1 cellular context compared by ENCODE assay signal in the genomic region with DNA sequence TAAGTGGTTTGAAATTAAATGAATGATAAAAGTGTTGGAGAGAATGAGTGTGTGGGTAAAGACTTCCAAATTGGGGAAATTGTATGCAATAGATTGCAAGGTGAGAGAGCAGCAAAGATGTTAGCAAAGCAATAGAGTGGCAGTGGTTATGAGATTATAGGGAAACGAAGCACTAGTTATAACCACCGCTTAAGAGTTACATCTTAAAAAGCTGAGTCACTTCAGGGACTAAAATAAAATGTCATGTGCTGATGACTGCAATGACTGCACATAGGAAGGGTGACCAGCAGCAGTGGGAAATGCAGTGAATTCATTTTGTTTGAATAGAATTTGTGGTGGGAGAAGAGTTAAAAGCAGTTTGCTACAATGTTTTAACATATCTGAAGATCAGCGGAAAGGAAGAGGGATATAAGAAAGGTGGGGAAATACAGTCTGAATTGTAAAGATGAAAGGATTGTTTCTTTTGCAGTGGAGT.
TF ChIP-seq lines count a peak whose summit lies in the region.

No MANE protein-coding gene starts in this region.

TF ChIP-seq in K562, 482 proteins besides CTCF, POLR2A, EP300 and RAD21 (continued from another document and continues in another):
- TF ChIP-seq, protein P1, sequence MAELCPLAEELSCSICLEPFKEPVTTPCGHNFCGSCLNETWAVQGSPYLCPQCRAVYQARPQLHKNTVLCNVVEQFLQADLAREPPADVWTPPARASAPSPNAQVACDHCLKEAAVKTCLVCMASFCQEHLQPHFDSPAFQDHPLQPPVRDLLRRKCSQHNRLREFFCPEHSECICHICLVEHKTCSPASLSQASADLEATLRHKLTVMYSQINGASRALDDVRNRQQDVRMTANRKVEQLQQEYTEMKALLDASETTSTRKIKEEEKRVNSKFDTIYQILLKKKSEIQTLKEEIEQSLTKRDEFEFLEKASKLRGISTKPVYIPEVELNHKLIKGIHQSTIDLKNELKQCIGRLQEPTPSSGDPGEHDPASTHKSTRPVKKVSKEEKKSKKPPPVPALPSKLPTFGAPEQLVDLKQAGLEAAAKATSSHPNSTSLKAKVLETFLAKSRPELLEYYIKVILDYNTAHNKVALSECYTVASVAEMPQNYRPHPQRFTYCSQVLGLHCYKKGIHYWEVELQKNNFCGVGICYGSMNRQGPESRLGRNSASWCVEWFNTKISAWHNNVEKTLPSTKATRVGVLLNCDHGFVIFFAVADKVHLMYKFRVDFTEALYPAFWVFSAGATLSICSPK (IDR thresholded peaks at IDR 0.05; ENCODE audit: borderline replicate concordance): no peak
- TF ChIP-seq NUFIP1 (IDR thresholded peaks at IDR 0.05; ENCODE audit: partially characterized antibody) (peak; percentile 13), ZNF274 (IDR thresholded peaks at IDR 0.05; ENCODE audit: borderline replicate concordance, low read depth, low read length) (no peak), SLC30A9 (CRISPR knock-in tag; IDR thresholded peaks at IDR 0.05) (no peak), ETS2 (tag; IDR thresholded peaks at IDR 0.05; ENCODE audit: borderline replicate concordance, poor library complexity, severe bottlenecking) (no peak), MIER1 (IDR thresholded peaks at IDR 0.05; ENCODE audit: low read depth) (no peak), ZNF212 (CRISPR knock-in tag; IDR thresholded peaks at IDR 0.05) (no peak), DPF2 (IDR thresholded peaks at IDR 0.05) (peak; percentile 85), RFX7 (CRISPR knock-in tag; IDR thresholded peaks at IDR 0.05) (no peak), SMAD3 (CRISPR knock-in tag; conservative IDR thresholded peaks at IDR 0.05) (0 out of 2 replicates have a peak, but pooled peaks have one; percentile 47), FOXA1 (IDR thresholded peaks at IDR 0.05; ENCODE audit: borderline replicate concordance) (no peak), MEF2A (IDR thresholded peaks at IDR 0.05; ENCODE audit: control insufficient read depth, low read depth, low read length) (peak; percentile 87), POLR3A (IDR thresholded peaks at IDR 0.05; ENCODE audit: borderline replicate concordance, extremely low read depth, insufficient read depth, insufficient read length) (no peak), NONO (IDR thresholded peaks at IDR 0.05; ENCODE audit: low read depth in 2 of 2, low read length in 1 of 2) (no peak), GATAD2A (IDR thresholded peaks at IDR 0.05) (no peak), ARID1B (IDR thresholded peaks at IDR 0.05) (peak; percentile 74), ZNF583 (CRISPR knock-in tag; IDR thresholded peaks at IDR 0.05) (no peak), NCOA2 (IDR thresholded peaks at IDR 0.05; ENCODE audit: partially characterized antibody in 2 of 2) (no peak), CREB1 (IDR thresholded peaks at IDR 0.05) (no peak), CREB1 (CRISPR knock-in tag; IDR thresholded peaks at IDR 0.05) (no peak), ZNF445 (CRISPR knock-in tag; IDR thresholded peaks at IDR 0.05; ENCODE audit: low read depth) (no peak), MYC (IDR thresholded peaks at IDR 0.05; ENCODE audit: low read depth, low read length) (peak; percentile 37; the same call in 1 of the 2 replicates), MYC (CRISPR knock-in tag; IDR thresholded peaks at IDR 0.05; ENCODE audit: borderline replicate concordance, low read depth) (no peak), SNIP1 (IDR thresholded peaks at IDR 0.05; ENCODE audit: low read depth) (no peak), BCOR (IDR thresholded peaks at IDR 0.05) (no peak), ZNF282 (CRISPR knock-in tag; IDR thresholded peaks at IDR 0.05) (no peak), POLR2B (IDR thresholded peaks at IDR 0.05; ENCODE audit: low read depth, partially characterized antibody) (no peak), ZNF121 (CRISPR knock-in tag; conservative IDR thresholded peaks at IDR 0.05) (no peak), TOE1 (IDR thresholded peaks at IDR 0.05; ENCODE audit: borderline replicate concordance) (peak; percentile 74), TOE1 (CRISPR knock-in tag; IDR thresholded peaks at IDR 0.05; ENCODE audit: borderline replicate concordance, low read depth) (no peak), ZC3H4 (CRISPR knock-in tag; IDR thresholded peaks at IDR 0.05; ENCODE audit: borderline replicate concordance) (no peak), CHCHD3 (CRISPR knock-in tag; IDR thresholded peaks at IDR 0.05) (no peak), SMARCA5 (IDR thresholded peaks at IDR 0.05) (no peak), PHF8 (IDR thresholded peaks at IDR 0.05; ENCODE audit: borderline replicate concordance, low read length) (no peak), ZNF3 (CRISPR knock-in tag; IDR thresholded peaks at IDR 0.05) (no peak), PTTG1 (tag; IDR thresholded peaks at IDR 0.05; ENCODE audit: low read depth) (no peak), NFRKB (IDR thresholded peaks at IDR 0.05; ENCODE audit: low read depth) (peak; percentile 80; the same call in 1 of the 2 replicates), MAFG (tag; conservative IDR thresholded peaks at IDR 0.05) (peak; percentile 98), DIDO1 (tag; IDR thresholded peaks at IDR 0.05; ENCODE audit: low read depth) (no peak), ZNF436 (CRISPR knock-in tag; IDR thresholded peaks at IDR 0.05) (no peak), FUS (optimal IDR thresholded peaks at IDR 0.05; ENCODE audit: low read depth, low read length) (no peak)
- TF ChIP-seq, protein P2, sequence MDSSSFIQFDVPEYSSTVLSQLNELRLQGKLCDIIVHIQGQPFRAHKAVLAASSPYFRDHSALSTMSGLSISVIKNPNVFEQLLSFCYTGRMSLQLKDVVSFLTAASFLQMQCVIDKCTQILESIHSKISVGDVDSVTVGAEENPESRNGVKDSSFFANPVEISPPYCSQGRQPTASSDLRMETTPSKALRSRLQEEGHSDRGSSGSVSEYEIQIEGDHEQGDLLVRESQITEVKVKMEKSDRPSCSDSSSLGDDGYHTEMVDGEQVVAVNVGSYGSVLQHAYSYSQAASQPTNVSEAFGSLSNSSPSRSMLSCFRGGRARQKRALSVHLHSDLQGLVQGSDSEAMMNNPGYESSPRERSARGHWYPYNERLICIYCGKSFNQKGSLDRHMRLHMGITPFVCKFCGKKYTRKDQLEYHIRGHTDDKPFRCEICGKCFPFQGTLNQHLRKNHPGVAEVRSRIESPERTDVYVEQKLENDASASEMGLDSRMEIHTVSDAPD (CRISPR knock-in tag; IDR thresholded peaks at IDR 0.05): no peak
- TF ChIP-seq, protein P3, sequence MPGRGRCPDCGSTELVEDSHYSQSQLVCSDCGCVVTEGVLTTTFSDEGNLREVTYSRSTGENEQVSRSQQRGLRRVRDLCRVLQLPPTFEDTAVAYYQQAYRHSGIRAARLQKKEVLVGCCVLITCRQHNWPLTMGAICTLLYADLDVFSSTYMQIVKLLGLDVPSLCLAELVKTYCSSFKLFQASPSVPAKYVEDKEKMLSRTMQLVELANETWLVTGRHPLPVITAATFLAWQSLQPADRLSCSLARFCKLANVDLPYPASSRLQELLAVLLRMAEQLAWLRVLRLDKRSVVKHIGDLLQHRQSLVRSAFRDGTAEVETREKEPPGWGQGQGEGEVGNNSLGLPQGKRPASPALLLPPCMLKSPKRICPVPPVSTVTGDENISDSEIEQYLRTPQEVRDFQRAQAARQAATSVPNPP (IDR thresholded peaks at IDR 0.05; ENCODE audit: borderline replicate concordance, insufficient read depth, insufficient read length): no peak
- TF ChIP-seq, protein P4, sequence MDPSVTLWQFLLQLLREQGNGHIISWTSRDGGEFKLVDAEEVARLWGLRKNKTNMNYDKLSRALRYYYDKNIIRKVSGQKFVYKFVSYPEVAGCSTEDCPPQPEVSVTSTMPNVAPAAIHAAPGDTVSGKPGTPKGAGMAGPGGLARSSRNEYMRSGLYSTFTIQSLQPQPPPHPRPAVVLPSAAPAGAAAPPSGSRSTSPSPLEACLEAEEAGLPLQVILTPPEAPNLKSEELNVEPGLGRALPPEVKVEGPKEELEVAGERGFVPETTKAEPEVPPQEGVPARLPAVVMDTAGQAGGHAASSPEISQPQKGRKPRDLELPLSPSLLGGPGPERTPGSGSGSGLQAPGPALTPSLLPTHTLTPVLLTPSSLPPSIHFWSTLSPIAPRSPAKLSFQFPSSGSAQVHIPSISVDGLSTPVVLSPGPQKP (CRISPR knock-in tag; IDR thresholded peaks at IDR 0.05): no peak
- TF ChIP-seq, protein P5, sequence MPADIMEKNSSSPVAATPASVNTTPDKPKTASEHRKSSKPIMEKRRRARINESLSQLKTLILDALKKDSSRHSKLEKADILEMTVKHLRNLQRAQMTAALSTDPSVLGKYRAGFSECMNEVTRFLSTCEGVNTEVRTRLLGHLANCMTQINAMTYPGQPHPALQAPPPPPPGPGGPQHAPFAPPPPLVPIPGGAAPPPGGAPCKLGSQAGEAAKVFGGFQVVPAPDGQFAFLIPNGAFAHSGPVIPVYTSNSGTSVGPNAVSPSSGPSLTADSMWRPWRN (IDR thresholded peaks at IDR 0.05; ENCODE audit: low read depth): peak; percentile 27; the same call in 1 of the 2 replicates
- TF ChIP-seq, protein P6, sequence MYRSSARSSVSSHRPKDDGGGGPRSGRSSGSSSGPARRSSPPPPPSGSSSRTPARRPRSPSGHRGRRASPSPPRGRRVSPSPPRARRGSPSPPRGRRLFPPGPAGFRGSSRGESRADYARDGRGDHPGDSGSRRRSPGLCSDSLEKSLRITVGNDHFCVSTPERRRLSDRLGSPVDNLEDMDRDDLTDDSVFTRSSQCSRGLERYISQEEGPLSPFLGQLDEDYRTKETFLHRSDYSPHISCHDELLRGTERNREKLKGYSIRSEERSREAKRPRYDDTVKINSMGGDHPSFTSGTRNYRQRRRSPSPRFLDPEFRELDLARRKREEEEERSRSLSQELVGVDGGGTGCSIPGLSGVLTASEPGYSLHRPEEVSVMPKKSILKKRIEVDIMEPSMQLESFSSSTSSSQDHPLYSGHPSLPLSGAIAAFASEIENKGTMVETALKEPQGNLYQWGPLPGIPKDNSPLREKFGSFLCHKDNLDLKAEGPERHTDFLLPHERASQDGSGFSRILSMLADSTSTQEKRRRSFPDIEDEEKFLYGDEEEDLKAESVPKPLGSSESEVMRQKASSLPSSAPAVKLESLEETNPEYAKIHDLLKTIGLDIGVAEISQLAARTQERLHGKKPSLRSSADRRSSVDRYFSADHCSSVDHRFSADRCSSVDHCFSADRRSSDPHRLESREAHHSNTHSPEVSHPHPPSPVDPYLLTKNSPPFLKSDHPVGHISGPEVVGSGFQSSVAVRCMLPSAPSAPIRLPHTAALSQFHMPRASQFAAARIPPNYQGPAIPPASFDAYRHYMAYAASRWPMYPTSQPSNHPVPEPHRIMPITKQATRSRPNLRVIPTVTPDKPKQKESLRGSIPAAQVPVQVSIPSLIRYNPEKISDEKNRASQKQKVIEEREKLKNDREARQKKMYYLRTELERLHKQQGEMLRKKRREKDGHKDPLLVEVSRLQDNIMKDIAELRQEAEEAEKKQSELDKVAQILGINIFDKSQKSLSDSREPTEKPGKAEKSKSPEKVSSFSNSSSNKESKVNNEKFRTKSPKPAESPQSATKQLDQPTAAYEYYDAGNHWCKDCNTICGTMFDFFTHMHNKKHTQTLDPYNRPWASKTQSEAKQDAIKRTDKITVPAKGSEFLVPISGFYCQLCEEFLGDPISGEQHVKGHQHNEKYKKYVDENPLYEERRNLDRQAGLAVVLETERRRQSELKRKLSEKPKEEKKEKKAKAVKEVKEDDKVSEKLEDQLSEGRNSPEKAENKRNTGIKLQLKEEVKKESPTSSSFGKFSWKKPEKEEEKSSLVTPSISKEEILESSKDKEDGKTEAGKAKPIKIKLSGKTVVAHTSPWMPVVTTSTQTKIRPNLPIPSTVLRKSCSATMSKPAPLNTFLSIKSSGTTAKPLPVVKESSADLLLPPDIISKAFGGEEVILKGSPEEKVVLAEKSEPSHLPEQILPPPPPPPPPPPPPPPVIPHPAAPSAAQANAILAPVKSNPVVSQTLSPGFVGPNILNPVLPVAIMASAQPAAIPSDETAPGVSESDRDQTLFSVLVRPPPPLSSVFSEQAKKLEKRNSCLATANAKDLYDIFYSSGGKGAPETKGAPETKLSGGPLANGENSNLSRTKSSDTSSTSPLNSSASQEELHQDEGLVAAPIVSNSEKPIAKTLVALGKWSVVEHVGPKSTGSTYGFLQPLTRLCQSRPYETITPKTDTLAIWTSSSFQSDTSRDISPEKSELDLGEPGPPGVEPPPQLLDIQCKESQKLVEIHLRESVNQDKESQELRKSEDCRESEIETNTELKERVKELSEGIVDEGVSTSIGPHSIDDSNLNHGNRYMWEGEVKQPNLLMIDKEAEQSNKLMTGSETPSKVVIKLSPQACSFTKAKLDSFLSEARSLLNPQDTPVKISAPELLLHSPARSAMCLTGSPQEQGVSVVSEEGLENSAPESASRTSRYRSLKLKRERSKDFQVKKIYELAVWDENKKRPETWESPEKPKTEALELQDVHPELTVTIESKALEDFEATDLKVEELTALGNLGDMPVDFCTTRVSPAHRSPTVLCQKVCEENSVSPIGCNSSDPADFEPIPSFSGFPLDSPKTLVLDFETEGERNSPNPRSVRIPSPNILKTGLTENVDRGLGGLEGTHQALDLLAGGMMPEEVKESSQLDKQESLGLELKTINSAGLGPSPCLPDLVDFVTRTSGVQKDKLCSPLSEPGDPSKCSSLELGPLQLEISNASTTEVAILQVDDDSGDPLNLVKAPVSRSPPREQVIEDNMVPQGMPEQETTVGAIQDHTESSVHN (IDR thresholded peaks at IDR 0.05; ENCODE audit: borderline replicate concordance in 1 of 2, low read depth in 1 of 2): peak in 1 of 2 experiments; percentile 66; a peak in 1 of 4 replicates
- TF ChIP-seq, protein P7, sequence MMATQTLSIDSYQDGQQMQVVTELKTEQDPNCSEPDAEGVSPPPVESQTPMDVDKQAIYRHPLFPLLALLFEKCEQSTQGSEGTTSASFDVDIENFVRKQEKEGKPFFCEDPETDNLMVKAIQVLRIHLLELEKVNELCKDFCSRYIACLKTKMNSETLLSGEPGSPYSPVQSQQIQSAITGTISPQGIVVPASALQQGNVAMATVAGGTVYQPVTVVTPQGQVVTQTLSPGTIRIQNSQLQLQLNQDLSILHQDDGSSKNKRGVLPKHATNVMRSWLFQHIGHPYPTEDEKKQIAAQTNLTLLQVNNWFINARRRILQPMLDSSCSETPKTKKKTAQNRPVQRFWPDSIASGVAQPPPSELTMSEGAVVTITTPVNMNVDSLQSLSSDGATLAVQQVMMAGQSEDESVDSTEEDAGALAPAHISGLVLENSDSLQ (IDR thresholded peaks at IDR 0.05): peak; percentile 61
- TF ChIP-seq, protein P8, sequence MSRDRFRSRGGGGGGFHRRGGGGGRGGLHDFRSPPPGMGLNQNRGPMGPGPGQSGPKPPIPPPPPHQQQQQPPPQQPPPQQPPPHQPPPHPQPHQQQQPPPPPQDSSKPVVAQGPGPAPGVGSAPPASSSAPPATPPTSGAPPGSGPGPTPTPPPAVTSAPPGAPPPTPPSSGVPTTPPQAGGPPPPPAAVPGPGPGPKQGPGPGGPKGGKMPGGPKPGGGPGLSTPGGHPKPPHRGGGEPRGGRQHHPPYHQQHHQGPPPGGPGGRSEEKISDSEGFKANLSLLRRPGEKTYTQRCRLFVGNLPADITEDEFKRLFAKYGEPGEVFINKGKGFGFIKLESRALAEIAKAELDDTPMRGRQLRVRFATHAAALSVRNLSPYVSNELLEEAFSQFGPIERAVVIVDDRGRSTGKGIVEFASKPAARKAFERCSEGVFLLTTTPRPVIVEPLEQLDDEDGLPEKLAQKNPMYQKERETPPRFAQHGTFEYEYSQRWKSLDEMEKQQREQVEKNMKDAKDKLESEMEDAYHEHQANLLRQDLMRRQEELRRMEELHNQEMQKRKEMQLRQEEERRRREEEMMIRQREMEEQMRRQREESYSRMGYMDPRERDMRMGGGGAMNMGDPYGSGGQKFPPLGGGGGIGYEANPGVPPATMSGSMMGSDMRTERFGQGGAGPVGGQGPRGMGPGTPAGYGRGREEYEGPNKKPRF (IDR thresholded peaks at IDR 0.05; ENCODE audit: low read depth, low read length): no peak
